29 cellular contexts compared by ENCODE assay signal in genomic region chr6:165713845-165714466, GRCh38. TPM values are rescaled to one million over a fixed set of nuclear protein-coding genes. Genes with fewer than 3 reads are reported as not detected.
"Had no signal": no experiment of that assay in that cellular context is flagged by ENCODE, and none has a peak within 500 bp of the region (broad histone marks: within the 10 kb centered on the region; RNA-seq: fewer than 3 reads in every experiment).

No MANE protein-coding gene starts in this region.

- H3K27me3 ChIP-seq: adrenal gland, body of pancreas, breast epithelium, SJCRH30 had no signal

- H3K4me1 Mint-ChIP-seq: activated B cell treated with CpG ODN at 0.5 μM for 24 hours had no signal

- H3K9me3 Mint-ChIP-seq: activated B cell treated with CpG ODN at 0.5 μM for 24 hours; activated naive CD4-positive, alpha-beta T cell treated with anti-CD3 and anti-CD28 coated beads for 36 hours; T-helper 1 cell treated with Interleukin-12 subunit alpha and Interleukin-12 subunit beta and Interleukin-4 antibody, amounts not matched to agents 30 μg/mL and 1 μg/mL, for 36 hours; T-helper 2 cell treated with Interferon-gamma antibody and Interleukin-4, amounts not matched to agents 5 μg/mL and 100 μg/mL, for 36 hours had no signal

- H3K4me3 Mint-ChIP-seq: activated B cell treated with CpG ODN at 0.5 μM for 24 hours; activated CD4-positive, alpha-beta memory T cell treated with anti-CD3 and anti-CD28 coated beads for 36 hours; activated naive CD4-positive, alpha-beta T cell treated with anti-CD3 and anti-CD28 coated beads for 36 hours; activated T-cell treated with anti-CD3 and anti-CD28 coated beads, Interleukin-2, amount 50 U/mL, for 4 hours; activated T-helper 1 cell treated with anti-CD3 and anti-CD28 coated beads, Interleukin-12 subunit alpha, Interleukin-12 subunit beta, Interleukin-2, Interleukin-4 antibody, amounts not matched to agents 30 ng/mL and 10 ng/mL and 1 ng/mL, durations not matched to agents 14 hours and 24 hours and 36 hours; T-helper 1 cell treated with Interleukin-12 subunit alpha and Interleukin-12 subunit beta and Interleukin-4 antibody, amounts not matched to agents 30 μg/mL and 1 μg/mL, for 36 hours; T-helper 2 cell treated with Interferon-gamma antibody and Interleukin-4, amounts not matched to agents 5 μg/mL and 100 μg/mL, for 36 hours had no signal

- DNase-seq: activated B cell treated with CpG ODN at 0.5 μM for 24 hours; activated CD4-positive, alpha-beta memory T cell treated with anti-CD3 and anti-CD28 coated beads for 36 hours; activated CD4-positive, alpha-beta T cell treated with anti-CD3 and anti-CD28 coated beads for 4 hours; activated CD4-positive, alpha-beta T cell treated with anti-CD3 and anti-CD28 coated beads, Interleukin-2, amount 50 U/mL, for 1 hour; activated CD4-positive, CD25-positive, alpha-beta regulatory T cell treated with anti-CD3 and anti-CD28 coated beads, Interleukin-2, amount 50 U/mL, for 72 hours; activated CD8-positive, alpha-beta memory T cell treated with anti-CD3 and anti-CD28 coated beads, Interleukin-2, amount 50 U/mL, for 4 hours; activated gamma-delta T cell treated with Interleukin-2 at 50 U/mL for 16 hours; activated naive CD4-positive, alpha-beta T cell treated with anti-CD3 and anti-CD28 coated beads for 36 hours; activated T-cell treated with anti-CD3 and anti-CD28 coated beads for 4 hours; activated T-cell treated with anti-CD3 and anti-CD28 coated beads, Interleukin-2, amount 50 U/mL, for 4 hours; adrenal gland; body of pancreas; NCI-H1105; NCI-H1436; NCI-H1694; NCI-H1930; NCI-H2081 treated with DMSO at 0.1 percent for 48 hours; NCI-H345; NCI-H524 treated with DMSO at 0.1 percent for 48 hours; SHP77; SJCRH30 had no signal

- H3K9me3 ChIP-seq: adrenal gland, body of pancreas, breast epithelium, SJCRH30 had no signal

- H3K4me3 ChIP-seq: adrenal gland, body of pancreas, breast epithelium, SJCRH30, SK-N-MC had no signal

- H3K36me3 ChIP-seq: adrenal gland, breast epithelium, SJCRH30 had no signal

- H3K4me1 ChIP-seq: adrenal gland, body of pancreas, breast epithelium had no signal

- H3K27ac ChIP-seq: adrenal gland, body of pancreas, breast epithelium, SJCRH30, SK-N-MC had no signal

- ATAC-seq: activated naive CD4-positive, alpha-beta T cell treated with anti-CD3 and anti-CD28 coated beads, Interleukin-2, amount 50 U/mL, for 72 hours; activated T-cell treated with anti-CD3 and anti-CD28 coated beads, Interleukin-2, amount 50 U/mL, for 4 hours; body of pancreas; Panc1 had no signal

- H3K36me3 Mint-ChIP-seq: activated CD4-positive, alpha-beta memory T cell treated with anti-CD3 and anti-CD28 coated beads for 36 hours had no signal

- H3K27ac Mint-ChIP-seq: activated B cell treated with CpG ODN at 0.5 μM for 24 hours; activated CD4-positive, alpha-beta memory T cell treated with anti-CD3 and anti-CD28 coated beads for 36 hours; activated naive CD4-positive, alpha-beta T cell treated with anti-CD3 and anti-CD28 coated beads for 36 hours; activated naive CD4-positive, alpha-beta T cell treated with anti-CD3 and anti-CD28 coated beads, Interleukin-2, amount 50 U/mL, for 72 hours; activated T-helper 1 cell treated with anti-CD3 and anti-CD28 coated beads, Interleukin-12 subunit alpha, Interleukin-12 subunit beta, Interleukin-2, Interleukin-4 antibody, amounts not matched to agents 30 ng/mL and 10 ng/mL and 1 ng/mL, durations not matched to agents 14 hours and 24 hours and 36 hours; T-helper 1 cell treated with Interleukin-12 subunit alpha and Interleukin-12 subunit beta and Interleukin-4 antibody, amounts not matched to agents 30 μg/mL and 1 μg/mL, for 36 hours; T-helper 2 cell treated with Interferon-gamma antibody and Interleukin-4, amounts not matched to agents 5 μg/mL and 100 μg/mL, for 36 hours had no signal

- FAIRE-seq: astrocyte had no signal

RNA-seq across cellular contexts. Expression of gene PDE10A, which starts 50.9 kb away (rescaled TPM):
- total RNA-seq: activated B cell treated with CpG ODN at 0.5 μM for 24 hours; activated CD4-positive, alpha-beta memory T cell treated with anti-CD3 and anti-CD28 coated beads for 36 hours; activated naive CD4-positive, alpha-beta T cell treated with anti-CD3 and anti-CD28 coated beads for 36 hours; activated naive CD4-positive, alpha-beta T cell treated with anti-CD3 and anti-CD28 coated beads, Interleukin-2, amount 50 U/mL, for 72 hours; activated T-helper 1 cell treated with anti-CD3 and anti-CD28 coated beads, Interleukin-12 subunit alpha, Interleukin-12 subunit beta, Interleukin-2, Interleukin-4 antibody, amounts not matched to agents 30 ng/mL and 10 ng/mL and 1 ng/mL, durations not matched to agents 14 hours and 24 hours and 36 hours had no signal
